ENCODE assay signal across 19 cellular contexts in genomic region chr11:33062137-33062536, GRCh38.
A peak's percentile ranks its signal among the peaks of the same experiment; 100 is the strongest.
DNase-seq lines count a peak whose midpoint lies in the region; FAIRE-seq and TF ChIP-seq lines count a peak whose summit lies in the region.
"Had no signal": no experiment of that assay in that cellular context is flagged by ENCODE, and none has a peak within 500 bp of the region (broad histone marks: within the 10 kb centered on the region; RNA-seq: fewer than 3 reads in every experiment).

No MANE protein-coding gene starts in this region.

- peak; percentile 90 to 92 for DNase-seq in NCI-H526 (lab: John Stamatoyannopoulos, UW)
- DNase-seq in epithelial cell of prostate (ENCODE audit: low read depth, low spot score): no peak
- DNase-seq in AG08395 (ENCODE audit: low spot score): no peak
- DNase-seq in effector memory CD4-positive, alpha-beta T cell: no peak
- DNase-seq in activated naive CD4-positive, alpha-beta T cell treated with anti-CD3 and anti-CD28 coated beads, Interleukin-2, amount 50 U/mL, for 16 hours: no peak
- DNase-seq in urothelium cell line (ENCODE audit: low spot score): no peak
- DNase-seq: anterior cingulate cortex; left lung; NCI-H1417 treated with DMSO at 0.1 percent for 48 hours; NCI-H2107; NCI-H524; stimulated activated naive CD4-positive, alpha-beta T cell had no signal

- FAIRE-seq in urothelium cell line (lab: Jason Lieb, UNC): no peak
- FAIRE-seq: D721Med, GM18507 had no signal

- H3K4me3 ChIP-seq in neutrophil (ENCODE audit: low read depth in 1 of 2, low read length in 1 of 2): no peak overlapping the region
- H3K4me3 ChIP-seq in effector memory CD4-positive, alpha-beta T cell (ENCODE audit: insufficient read depth, low read depth, low read length, poor library complexity, severe bottlenecking): no peak overlapping the region
- H3K4me3 ChIP-seq: BLaER1, esophagus muscularis mucosa, left lung had no signal

- peaks cover 28 to 30% of the 10 kb centered on the region in 2 experiments for H3K4me1 ChIP-seq in neutrophil (ENCODE audit: control insufficient read depth in 1 of 2, insufficient read depth in 1 of 2, low read depth in 1 of 2, low read length in 1 of 2)
- no peaks in the 10 kb centered on the region for H3K4me1 ChIP-seq in effector memory CD4-positive, alpha-beta T cell (ENCODE audit: control insufficient read depth, insufficient read depth, low read length, poor library complexity, severe bottlenecking)

- H3K36me3 ChIP-seq in neutrophil: peaks cover 42% of the 10 kb centered on the region
- peaks cover 36% of the 10 kb centered on the region for H3K36me3 ChIP-seq in effector memory CD4-positive, alpha-beta T cell (ENCODE audit: control insufficient read depth, insufficient read depth, low read length)

- no peaks in the 10 kb centered on the region for H3K27me3 ChIP-seq in neutrophil
- H3K27me3 ChIP-seq in effector memory CD4-positive, alpha-beta T cell (replicated peaks; ENCODE audit: control insufficient read depth, insufficient read depth, low read length, poor library complexity, severe bottlenecking): no peaks in the 10 kb centered on the region
- H3K27me3 ChIP-seq: BLaER1, esophagus muscularis mucosa, left lung, right lobe of liver had no signal

- no peaks in the 10 kb centered on the region for H3K9me3 ChIP-seq in neutrophil
- H3K9me3 ChIP-seq in effector memory CD4-positive, alpha-beta T cell (ENCODE audit: control insufficient read depth, low read length): no peaks in the 10 kb centered on the region
- H3K9me3 ChIP-seq: BLaER1, esophagus muscularis mucosa, left lung, right lobe of liver had no signal

- peak overlapping the region; percentile 52; the same call in 1 of the 2 replicates for H3K27ac ChIP-seq in 22Rv1
- peak overlapping the region; percentile 92 for H3K27ac ChIP-seq in epithelial cell of prostate
- peak overlapping the region; percentile 86 for H3K27ac ChIP-seq in neutrophil
- H3K27ac ChIP-seq in effector memory CD4-positive, alpha-beta T cell (ENCODE audit: insufficient read depth, low read length, poor library complexity, severe bottlenecking): no peak overlapping the region
- H3K27ac ChIP-seq: BLaER1 had no signal

- TF ChIP-seq CTCF in 22Rv1 (IDR thresholded peaks at IDR 0.05) (no peak), neutrophil (IDR thresholded peaks at IDR 0.05) (no peak)

Comparison
In these comparisons a context has a peak if more than half of its experiments do, and no peak if none do; other contexts are left out.
1. DNase-seq: peak in NCI-H526 (2 of 2); none in epithelial cell of prostate (single experiment), AG08395 (single experiment), effector memory CD4-positive, alpha-beta T cell (0 of 3), activated naive CD4-positive, alpha-beta T cell treated with anti-CD3 and anti-CD28 coated beads, Interleukin-2, amount 50 U/mL, for 16 hours (single experiment) and urothelium cell line (single experiment).